13 cellular contexts compared by ENCODE assay signal in genomic region chr6:79687759-79688158, GRCh38. TPM values are rescaled to one million over a fixed set of nuclear protein-coding genes. Genes with fewer than 3 reads are reported as not detected.
DNase-seq lines count a peak whose midpoint lies in the region; ATAC-seq and TF ChIP-seq lines count a peak whose summit lies in the region.
"Had no signal": no experiment of that assay in that cellular context is flagged by ENCODE, and none has a peak within 500 bp of the region (broad histone marks: within the 10 kb centered on the region; RNA-seq: fewer than 3 reads in every experiment).

No MANE protein-coding gene starts in this region.

- DNase-seq in NCI-H1436 treated with DMSO at 0.1 percent for 48 hours (lab: John Stamatoyannopoulos, UW) (peak; percentile 58), NCI-H2227 (lab: John Stamatoyannopoulos, UW; ENCODE audit: unreplicated experiment) (peak; percentile 4), dorsolateral prefrontal cortex (no peak), neural progenitor cell (ENCODE audit: low spot score) (peak; percentile 30), HCEC 1CT (no peak)
- DNase-seq: NCI-H187; stimulated activated CD4-positive, alpha-beta T cell treated with anti-CD3 and anti-CD28 coated beads, Interleukin-4, amount 100 ng/mL, for 4 hours had no signal

- peak overlapping the region in 39 of 59 donors; percentile 0 to 70 (median 37) for H3K27ac ChIP-seq in dorsolateral prefrontal cortex
- H3K27ac ChIP-seq in neural progenitor cell = no peak overlapping the region
- H3K27ac ChIP-seq: C4-2B had no signal

- no peak overlapping the region for H3K4me3 Mint-ChIP-seq in neural progenitor cell
- H3K4me3 Mint-ChIP-seq: activated naive CD4-positive, alpha-beta T cell treated with anti-CD3 and anti-CD28 coated beads, Interleukin-2, amount 50 U/mL, for 24 hours; central memory CD8-positive, alpha-beta T cell; stimulated activated effector memory CD8-positive, alpha-beta T cell treated with anti-CD3 and anti-CD28 coated beads, Interleukin-12 subunit alpha, Interleukin-12 subunit beta, amount 100 ng/mL, for 72 hours had no signal

- no peaks in the 10 kb centered on the region for H3K9me3 ChIP-seq in neural progenitor cell (ENCODE audit: low read depth)

- peaks cover 9% of the 10 kb centered on the region for H3K79me2 ChIP-seq in neural progenitor cell (ENCODE audit: low read depth)

- H4K20me1 ChIP-seq in neural progenitor cell (ENCODE audit: low read depth) = peaks cover 8% of the 10 kb centered on the region

- H3K4me3 ChIP-seq in dorsolateral prefrontal cortex (peak overlapping the region in 9 of 59 donors; percentile 0 to 22 (median 12)), neural progenitor cell (no peak overlapping the region)

- no peak for TF ChIP-seq CTCF in dorsolateral prefrontal cortex (IDR thresholded peaks at IDR 0.05 in 54 of 56, conservative IDR thresholded peaks at IDR 0.05 in 2 of 56; ENCODE audit: low read depth in 1 of 56, partially characterized antibody in 56 of 56)
- no peak for TF ChIP-seq CTCF in neural progenitor cell (IDR thresholded peaks at IDR 0.05)

- no peaks in the 10 kb centered on the region for H3K36me3 ChIP-seq in neural progenitor cell

- H3K27me3 Mint-ChIP-seq in neural progenitor cell (ENCODE audit: insufficient read depth, low read depth) = peaks cover 4% of the 10 kb centered on the region
- H3K27me3 Mint-ChIP-seq: activated naive CD4-positive, alpha-beta T cell treated with anti-CD3 and anti-CD28 coated beads, Interleukin-2, amount 50 U/mL, for 24 hours; central memory CD8-positive, alpha-beta T cell had no signal

- peaks cover 11% of the 10 kb centered on the region for H3K36me3 Mint-ChIP-seq in neural progenitor cell
- H3K36me3 Mint-ChIP-seq: activated naive CD4-positive, alpha-beta T cell treated with anti-CD3 and anti-CD28 coated beads, Interleukin-2, amount 50 U/mL, for 24 hours; stimulated activated effector memory CD8-positive, alpha-beta T cell treated with anti-CD3 and anti-CD28 coated beads, Interleukin-12 subunit alpha, Interleukin-12 subunit beta, amount 100 ng/mL, for 72 hours had no signal

- no peak overlapping the region for H3K9ac ChIP-seq in neural progenitor cell

- peaks cover 26% of the 10 kb centered on the region for H3K4me1 ChIP-seq in neural progenitor cell

- H3K9me3 Mint-ChIP-seq in neural progenitor cell = peaks cover 5% of the 10 kb centered on the region
- H3K9me3 Mint-ChIP-seq: activated naive CD4-positive, alpha-beta T cell treated with anti-CD3 and anti-CD28 coated beads, Interleukin-2, amount 50 U/mL, for 24 hours; central memory CD8-positive, alpha-beta T cell had no signal

- ATAC-seq in GM21423 (IDR thresholded peaks at IDR 0.05; ENCODE audit: unreplicated experiment) (no peak), GM19023 (IDR thresholded peaks at IDR 0.05; ENCODE audit: unreplicated experiment) (no peak)
- ATAC-seq: stimulated activated effector memory CD8-positive, alpha-beta T cell treated with anti-CD3 and anti-CD28 coated beads, Interleukin-12 subunit alpha, Interleukin-12 subunit beta, amount 100 ng/mL, for 72 hours had no signal

- H3K27me3 ChIP-seq in dorsolateral prefrontal cortex = no peaks in the 10 kb centered on the region
- no peaks in the 10 kb centered on the region for H3K27me3 ChIP-seq in neural progenitor cell

- intact Hi-C loops in dorsolateral prefrontal cortex (cut with DNase I) = no loop called here

- H2AFZ ChIP-seq in neural progenitor cell (replicated peaks) = no peak overlapping the region

- H3K4me1 Mint-ChIP-seq in neural progenitor cell = peaks cover 30% of the 10 kb centered on the region
- H3K4me1 Mint-ChIP-seq: central memory CD8-positive, alpha-beta T cell; stimulated activated effector memory CD8-positive, alpha-beta T cell treated with anti-CD3 and anti-CD28 coated beads, Interleukin-12 subunit alpha, Interleukin-12 subunit beta, amount 100 ng/mL, for 72 hours had no signal

- no peak overlapping the region for H3K27ac Mint-ChIP-seq in neural progenitor cell
- H3K27ac Mint-ChIP-seq: activated naive CD4-positive, alpha-beta T cell treated with anti-CD3 and anti-CD28 coated beads, Interleukin-2, amount 50 U/mL, for 24 hours; stimulated activated effector memory CD8-positive, alpha-beta T cell treated with anti-CD3 and anti-CD28 coated beads, Interleukin-12 subunit alpha, Interleukin-12 subunit beta, amount 100 ng/mL, for 72 hours had no signal

- no peaks in the 10 kb centered on the region for H3F3A ChIP-seq in neural progenitor cell (ENCODE audit: low read depth)

- no peak overlapping the region for H3K4me2 ChIP-seq in neural progenitor cell

RNA-seq across cellular contexts. Expression of gene SH3BGRL2, which starts 56.6 kb away (rescaled TPM):
- 10 to 100 TPM; 23.5 to 92.8 (median 60.9) TPM for total RNA-seq in dorsolateral prefrontal cortex
- 30.7 and 47.0 TPM in 2 replicates for total RNA-seq in neural progenitor cell (ENCODE audit: low replicate concordance)

Comparison
In these comparisons a context has a peak if more than half of its experiments do, and no peak if none do; other contexts are left out.
1. DNase-seq: peak in NCI-H1436 treated with DMSO at 0.1 percent for 48 hours (single experiment), NCI-H2227 (single experiment) and neural progenitor cell (single experiment); none in dorsolateral prefrontal cortex (0 of 10) and HCEC 1CT (single experiment).